Comparison of ENCODE assay signal across 15 cellular contexts in genomic region chr15:31887246-31887645, GRCh38. TPM values are rescaled to one million over a fixed set of nuclear protein-coding genes. Genes with fewer than 3 reads are reported as not detected.
DNase-seq lines count a peak whose midpoint lies in the region; ATAC-seq and TF ChIP-seq lines count a peak whose summit lies in the region.
"Had no signal": no experiment of that assay in that cellular context is flagged by ENCODE, and none has a peak within 500 bp of the region (broad histone marks: within the 10 kb centered on the region; RNA-seq: fewer than 3 reads in every experiment).

No MANE protein-coding gene starts in this region.

- no peak for ATAC-seq in activated naive CD8-positive, alpha-beta T cell treated with anti-CD3 and anti-CD28 coated beads, Interleukin-2, amount 50 U/mL, for 24 hours
- ATAC-seq in activated T-cell treated with anti-CD3 and anti-CD28 coated beads, Interleukin-2, amount 50 U/mL, for 72 hours (replicated peaks in 1 of 2): no peak
- ATAC-seq: natural killer cell had no signal

- H3K9me3 Mint-ChIP-seq in activated naive CD8-positive, alpha-beta T cell (ENCODE audit: low read depth): peaks cover 5% of the 10 kb centered on the region
- H3K9me3 Mint-ChIP-seq in activated naive CD8-positive, alpha-beta T cell treated with anti-CD3 and anti-CD28 coated beads, Interleukin-2, amount 50 U/mL, for 24 hours: peaks cover 7% of the 10 kb centered on the region
- H3K9me3 Mint-ChIP-seq in activated T-cell treated with anti-CD3 and anti-CD28 coated beads, Interleukin-2, amount 50 U/mL, for 72 hours: no peaks in the 10 kb centered on the region
- H3K9me3 Mint-ChIP-seq: activated CD4-positive, alpha-beta memory T cell treated with anti-CD3 and anti-CD28 coated beads, Interleukin-2, amount 10 ng/mL, durations not matched to agents 7 days and 5 days; natural killer cell had no signal

- H3K27me3 Mint-ChIP-seq in activated naive CD8-positive, alpha-beta T cell: peaks cover 33% of the 10 kb centered on the region
- H3K27me3 Mint-ChIP-seq in activated naive CD8-positive, alpha-beta T cell treated with anti-CD3 and anti-CD28 coated beads, Interleukin-2, amount 50 U/mL, for 24 hours: peaks cover 21% of the 10 kb centered on the region
- peaks cover 31% of the 10 kb centered on the region for H3K27me3 Mint-ChIP-seq in activated T-cell treated with anti-CD3 and anti-CD28 coated beads, Interleukin-2, amount 50 U/mL, for 72 hours (ENCODE audit: low read depth)

- DNase-seq in activated naive CD8-positive, alpha-beta T cell treated with anti-CD3 and anti-CD28 coated beads, Interleukin-2, amount 50 U/mL, for 24 hours: no peak
- peak; percentile 67 to 79 for DNase-seq in NCI-H524 (lab: John Stamatoyannopoulos, UW)
- no peak for DNase-seq in retinal pigment epithelial cell (ENCODE audit: low read depth)
- DNase-seq in activated T-cell treated with anti-CD3 and anti-CD28 coated beads, Interleukin-2, amount 50 U/mL, for 72 hours: no peak
- DNase-seq in mammary epithelial cell: no peak
- no peak for DNase-seq in transverse colon
- DNase-seq: activated CD4-positive, alpha-beta memory T cell treated with anti-CD3 and anti-CD28 coated beads, Interleukin-2, amount 10 ng/mL, durations not matched to agents 7 days and 5 days; EL; natural killer cell; SW 1271 had no signal

- in situ Hi-C loops in mammary epithelial cell (cut with MboI; ENCODE audit: low sequenced_read_pairs in 2 of 2) (no loop called here), transverse colon (cut with MboI; ENCODE audit: low pct_ligation_motif_present in 1 of 4, low pct_unique_long_range_greater_than_20kb in 1 of 4, low sequenced_read_pairs in 3 of 4) (loop anchor here in 1 of 4 donors (25.0 kb wide), 1 partner anchor 100 kb away; no protein-coding TSS in a partner anchor)

- 2% methylated on average over 9 of the region's 9 CpGs for WGBS in mammary epithelial cell (ENCODE audit: low coverage, missing lambda C conversion rate)
- WGBS in transverse colon (ENCODE audit: low coverage in 1 of 2), 2 donors: 49 to 50% methylated on average over 4 to 9 of the region's 9 CpGs

- dilution Hi-C loops in mammary epithelial cell (cut with HindIII; ENCODE audit: low sequenced_read_pairs): no loop called here

- intact Hi-C loops in mammary epithelial cell (cut with micrococcal nuclease) (no loop called here), transverse colon (cut with DNase I; ENCODE audit: low total_unique reads) (no loop called here)

- no peak overlapping the region for H3K4me2 ChIP-seq in mammary epithelial cell (ENCODE audit: insufficient read depth, low read depth, low read length)
- H3K4me2 ChIP-seq: KMS-11 had no signal

- no peaks in the 10 kb centered on the region for H4K20me1 ChIP-seq in mammary epithelial cell (ENCODE audit: insufficient read depth, low read length)

- no peaks in the 10 kb centered on the region for H3K79me2 ChIP-seq in mammary epithelial cell (ENCODE audit: insufficient read depth, low read length)

- H3K4me3 ChIP-seq in endocrine pancreas (ENCODE audit: control insufficient read depth, insufficient read depth, low read length) (peak overlapping the region; percentile 45), retinal pigment epithelial cell (ENCODE audit: low read length) (no peak overlapping the region), mammary epithelial cell (replicated peaks in 1 of 3; ENCODE audit: insufficient read depth in 1 of 3, low read depth in 2 of 3, low read length in 3 of 3) (no peak overlapping the region), transverse colon (no peak overlapping the region)
- H3K4me3 ChIP-seq: lung, suprapubic skin had no signal

- peak overlapping the region; percentile 17 for H3K4me3 Mint-ChIP-seq in activated naive CD8-positive, alpha-beta T cell
- no peak overlapping the region for H3K4me3 Mint-ChIP-seq in activated naive CD8-positive, alpha-beta T cell treated with anti-CD3 and anti-CD28 coated beads, Interleukin-2, amount 50 U/mL, for 24 hours
- H3K4me3 Mint-ChIP-seq in activated T-cell treated with anti-CD3 and anti-CD28 coated beads, Interleukin-2, amount 50 U/mL, for 72 hours: no peak overlapping the region
- H3K4me3 Mint-ChIP-seq: activated CD4-positive, alpha-beta memory T cell treated with anti-CD3 and anti-CD28 coated beads, Interleukin-2, amount 10 ng/mL, durations not matched to agents 7 days and 5 days; natural killer cell had no signal

- H3K9me3 ChIP-seq in endocrine pancreas (ENCODE audit: control insufficient read depth, low read length) (no peaks in the 10 kb centered on the region), mammary epithelial cell (replicated peaks; ENCODE audit: insufficient read depth, low read length) (peaks cover 5% of the 10 kb centered on the region), transverse colon (no peaks in the 10 kb centered on the region)
- H3K9me3 ChIP-seq: suprapubic skin had no signal

- no peak overlapping the region for H2AFZ ChIP-seq in mammary epithelial cell (ENCODE audit: low read depth, low read length)

- H3K4me1 Mint-ChIP-seq in activated naive CD8-positive, alpha-beta T cell (ENCODE audit: low read depth): no peaks in the 10 kb centered on the region
- H3K4me1 Mint-ChIP-seq in activated naive CD8-positive, alpha-beta T cell treated with anti-CD3 and anti-CD28 coated beads, Interleukin-2, amount 50 U/mL, for 24 hours: no peaks in the 10 kb centered on the region
- H3K4me1 Mint-ChIP-seq in activated T-cell treated with anti-CD3 and anti-CD28 coated beads, Interleukin-2, amount 50 U/mL, for 72 hours (ENCODE audit: low read depth): peaks cover 4% of the 10 kb centered on the region
- H3K4me1 Mint-ChIP-seq: activated CD4-positive, alpha-beta memory T cell treated with anti-CD3 and anti-CD28 coated beads, Interleukin-2, amount 10 ng/mL, durations not matched to agents 7 days and 5 days; natural killer cell had no signal

- CTCF ChIA-PET in mammary epithelial cell (lab: Charles Lee; ENCODE audit: low non-redundant PET): no interaction called here

- BruUV-seq in mammary epithelial cell (replicated peaks; lab: Mats Ljungman, UMichigan): no TSS peak

- H3K9ac ChIP-seq in endocrine pancreas (ENCODE audit: control insufficient read depth, insufficient read depth, low read length) (no peak overlapping the region), mammary epithelial cell (ENCODE audit: insufficient read depth, low read length) (no peak overlapping the region)
- H3K9ac ChIP-seq: KMS-11 had no signal

- TF ChIP-seq EP300 in transverse colon (IDR thresholded peaks at IDR 0.05; ENCODE audit: low read depth): no peak

- H3K4me1 ChIP-seq in endocrine pancreas (ENCODE audit: control insufficient read depth, insufficient read depth, low read length) (no peaks in the 10 kb centered on the region), mammary epithelial cell (ENCODE audit: insufficient read depth, low read length) (no peaks in the 10 kb centered on the region), transverse colon (no peaks in the 10 kb centered on the region)
- H3K4me1 ChIP-seq: suprapubic skin had no signal

- H3K27ac ChIP-seq in mammary epithelial cell (ENCODE audit: insufficient read depth, low read depth, low read length) (no peak overlapping the region), transverse colon (no peak overlapping the region)
- H3K27ac ChIP-seq: KMS-11, suprapubic skin had no signal

- H3K27me3 ChIP-seq in endocrine pancreas (ENCODE audit: control insufficient read depth, insufficient read depth, low read length): peaks cover 3% of the 10 kb centered on the region
- no peaks in the 10 kb centered on the region for H3K27me3 ChIP-seq in mammary epithelial cell (ENCODE audit: insufficient read depth, low read length)
- H3K27me3 ChIP-seq in transverse colon: peaks cover 6% of the 10 kb centered on the region

- no peaks in the 10 kb centered on the region for H3K36me3 Mint-ChIP-seq in activated naive CD8-positive, alpha-beta T cell
- no peaks in the 10 kb centered on the region for H3K36me3 Mint-ChIP-seq in activated naive CD8-positive, alpha-beta T cell treated with anti-CD3 and anti-CD28 coated beads, Interleukin-2, amount 50 U/mL, for 24 hours (ENCODE audit: low read depth)
- H3K36me3 Mint-ChIP-seq in activated T-cell treated with anti-CD3 and anti-CD28 coated beads, Interleukin-2, amount 50 U/mL, for 72 hours (ENCODE audit: insufficient read depth in 2 of 2): no peaks in the 10 kb centered on the region
- H3K36me3 Mint-ChIP-seq: natural killer cell had no signal

- no peak overlapping the region for H3K27ac Mint-ChIP-seq in activated naive CD8-positive, alpha-beta T cell
- no peak overlapping the region for H3K27ac Mint-ChIP-seq in activated naive CD8-positive, alpha-beta T cell treated with anti-CD3 and anti-CD28 coated beads, Interleukin-2, amount 50 U/mL, for 24 hours
- H3K27ac Mint-ChIP-seq in activated T-cell treated with anti-CD3 and anti-CD28 coated beads, Interleukin-2, amount 50 U/mL, for 72 hours: no peak overlapping the region
- H3K27ac Mint-ChIP-seq: activated CD4-positive, alpha-beta memory T cell treated with anti-CD3 and anti-CD28 coated beads, Interleukin-2, amount 10 ng/mL, durations not matched to agents 7 days and 5 days; natural killer cell had no signal

- TF ChIP-seq POLR2A in transverse colon (IDR thresholded peaks at IDR 0.05): no peak

- H3K36me3 ChIP-seq in endocrine pancreas (ENCODE audit: control insufficient read depth, insufficient read depth, low read length) (no peaks in the 10 kb centered on the region), mammary epithelial cell (ENCODE audit: insufficient read depth, low read length) (no peaks in the 10 kb centered on the region), transverse colon (no peaks in the 10 kb centered on the region)
- H3K36me3 ChIP-seq: suprapubic skin had no signal

- TF ChIP-seq CTCF in retinal pigment epithelial cell (conservative IDR thresholded peaks at IDR 0.05; ENCODE audit: low read depth, low read length) (peak; percentile 29), mammary epithelial cell (conservative IDR thresholded peaks at IDR 0.05 in 1 of 2, IDR thresholded peaks at IDR 0.05 in 1 of 2; ENCODE audit: extremely low read depth in 1 of 2, insufficient read depth in 1 of 2, low read depth in 1 of 2, low read length in 2 of 2) (no peak), transverse colon (IDR thresholded peaks at IDR 0.05) (no peak)

RNA-seq across cellular contexts. Expression of gene OTUD7A, which starts 16.8 kb away (rescaled TPM):
- total RNA-seq in activated T-cell treated with anti-CD3 and anti-CD28 coated beads, Interleukin-2, amount 50 U/mL, for 72 hours: 1 to 10 TPM in 1 of 2 donors, under 1 TPM in 1; 0.89 to 2.4 TPM
- under 1 TPM; 0.09 to 0.50 TPM for total RNA-seq in mammary epithelial cell
- polyA plus RNA-seq in mammary epithelial cell: 0.01 TPM
- not detected for polyA minus RNA-seq in mammary epithelial cell
- total RNA-seq in transverse colon: 10 to 100 TPM in 3 of 4 donors, 1 to 10 TPM in 1; 8.6 to 62.5 (median 22.2) TPM

Comparison
In these comparisons a context has a peak if more than half of its experiments do, and no peak if none do; other contexts are left out.
1. DNase-seq: peak in NCI-H524 (2 of 2); none in activated naive CD8-positive, alpha-beta T cell treated with anti-CD3 and anti-CD28 coated beads, Interleukin-2, amount 50 U/mL, for 24 hours (single experiment), retinal pigment epithelial cell (single experiment), activated T-cell treated with anti-CD3 and anti-CD28 coated beads, Interleukin-2, amount 50 U/mL, for 72 hours (0 of 2), mammary epithelial cell (single experiment) and transverse colon (single experiment).